In the genomic region with DNA sequence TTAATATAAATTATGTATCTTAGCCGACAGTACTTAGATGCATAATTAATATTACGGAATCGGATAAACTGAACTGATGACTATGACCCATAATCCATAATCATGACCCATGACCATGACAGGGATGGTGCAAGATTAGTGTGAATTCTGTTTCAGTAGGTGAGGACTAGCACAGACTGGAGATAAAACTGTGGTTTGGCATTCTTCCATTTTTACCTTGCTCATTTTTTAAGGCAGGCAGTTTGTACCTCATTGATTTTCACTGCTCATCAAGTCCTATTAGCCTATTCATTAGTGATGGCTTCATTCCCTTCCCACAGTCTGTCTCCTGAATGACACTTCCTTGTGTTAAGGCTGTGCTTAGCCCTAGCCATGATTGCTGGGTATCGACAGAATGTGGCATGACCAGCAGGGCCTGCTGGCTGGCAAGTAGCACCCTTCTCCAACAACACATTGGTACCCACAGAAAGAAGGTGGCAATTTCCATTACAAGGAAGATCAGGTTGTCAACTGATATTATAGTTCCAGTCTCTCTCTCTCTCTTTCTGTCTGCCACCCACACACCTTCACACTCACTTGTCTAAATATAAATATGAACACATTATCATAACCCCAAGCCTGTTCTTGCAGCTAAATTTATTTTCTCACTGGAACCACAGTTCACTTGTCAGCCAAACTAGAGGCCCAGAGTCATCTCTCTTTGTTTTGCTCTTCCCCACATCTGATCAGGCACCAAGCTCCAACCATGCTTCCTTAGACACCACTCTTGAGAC, we compare ENCODE assay signal across 15 cellular contexts.
DNase-seq lines count a peak whose midpoint lies in the region; ATAC-seq lines count a peak whose summit lies in the region.
"Had no signal": no experiment of that assay in that cellular context is flagged by ENCODE, and none has a peak within 500 bp of the region (broad histone marks: within the 10 kb centered on the region; RNA-seq: fewer than 3 reads in every experiment).

No MANE protein-coding gene starts in this region.

- no peaks in the 10 kb centered on the region for H3K9me2 ChIP-seq in Karpas-422 (replicated peaks; ENCODE audit: insufficient read depth, low read length)

- H3K9ac ChIP-seq in Karpas-422 (ENCODE audit: low read length), result no peak overlapping the region

- no peaks in the 10 kb centered on the region for H3K4me1 ChIP-seq in Karpas-422 (ENCODE audit: low read length)
- H3K4me1 ChIP-seq: left lung had no signal

- H3K27me3 ChIP-seq in Karpas-422 (ENCODE audit: low read length), result no peaks in the 10 kb centered on the region
- H3K27me3 ChIP-seq: left lung, ovary had no signal

- no peaks in the 10 kb centered on the region for H3K36me3 ChIP-seq in Karpas-422 (ENCODE audit: insufficient read depth, low read length)
- H3K36me3 ChIP-seq: left lung, ovary had no signal

- DNase-seq in myocyte (ENCODE audit: low read depth) (peak; percentile 75), GM03348 (ENCODE audit: low spot score) (no peak), Karpas-422 (no peak)
- DNase-seq in activated naive CD4-positive, alpha-beta T cell treated with Interleukin-2 at 50 U/mL for 16 hours, result no peak
- DNase-seq: activated CD4-positive, CD25-positive, alpha-beta regulatory T cell treated with anti-CD3 and anti-CD28 coated beads, Interleukin-2, amount 50 U/mL, for 72 hours; activated effector memory CD4-positive, alpha-beta T cell treated with Interleukin-2 at 50 U/mL for 16 hours; cerebellar nuclear complex; COR-L47; left lung; ovary; stimulated activated CD4-positive, alpha-beta T cell treated with anti-CD3 and anti-CD28 coated beads, Interleukin-4, amount 100 ng/mL, for 24 hours had no signal

- no peaks in the 10 kb centered on the region for H4K20me1 ChIP-seq in Karpas-422 (ENCODE audit: insufficient read depth, low read depth, low read length)

- H3K79me2 ChIP-seq in Karpas-422 (ENCODE audit: low read length), result no peaks in the 10 kb centered on the region

- H3K4me3 ChIP-seq in Karpas-422 (ENCODE audit: low read length), result no peak overlapping the region
- H3K4me3 ChIP-seq: left lung, ovary had no signal

- ATAC-seq in GM18517 (IDR thresholded peaks at IDR 0.05; ENCODE audit: unreplicated experiment), result peak; percentile 60
- ATAC-seq in GM21515 (IDR thresholded peaks at IDR 0.05; ENCODE audit: unreplicated experiment), result peak; percentile 52
- peak; percentile 74 for ATAC-seq in HG03575 (IDR thresholded peaks at IDR 0.05; ENCODE audit: extremely low read depth, insufficient number of reproducible peaks, low FRiP score, unreplicated experiment)
- ATAC-seq in activated CD4-positive, CD25-positive, alpha-beta regulatory T cell treated with anti-CD3 and anti-CD28 coated beads, Interleukin-2, amount 50 U/mL, for 24 hours, result no peak
- ATAC-seq: left lung had no signal

- H3K9me3 ChIP-seq in Karpas-422 (ENCODE audit: low read length), result no peaks in the 10 kb centered on the region
- H3K9me3 ChIP-seq: left lung, ovary had no signal

- H3K27ac ChIP-seq in Karpas-422 (ENCODE audit: low read length), result no peak overlapping the region
- H3K27ac ChIP-seq: left lung, ovary had no signal

- no peak overlapping the region for H3K4me2 ChIP-seq in Karpas-422 (ENCODE audit: low read depth, low read length, poor library complexity, severe bottlenecking)

- no peak overlapping the region for H2AFZ ChIP-seq in Karpas-422 (ENCODE audit: low read length)

Comparison
In these comparisons a context has a peak if more than half of its experiments do, and no peak if none do; other contexts are left out.
1. ATAC-seq: peak in GM18517 (single experiment), GM21515 (single experiment) and HG03575 (single experiment); none in activated CD4-positive, CD25-positive, alpha-beta regulatory T cell treated with anti-CD3 and anti-CD28 coated beads, Interleukin-2, amount 50 U/mL, for 24 hours (0 of 2).